In genomic region chr2:43226558-43226954, GRCh38 we compare ENCODE assay signal across 1 cellular context.
A peak's percentile ranks its signal among the peaks of the same experiment; 100 is the strongest.
TF ChIP-seq lines count a peak whose summit lies in the region.

Gene ZFP36L2, minus strand, starts transcription at chr2:43226606. Its CDS starts 291 bp downstream, at chr2:43226315.

TF ChIP-seq in K562, 482 proteins besides CTCF, POLR2A, EP300 and RAD21 (continued from another document):
- TF ChIP-seq CUX1 (CRISPR knock-in tag; IDR thresholded peaks at IDR 0.05) (no peak), YY1 (IDR thresholded peaks at IDR 0.05; ENCODE audit: borderline replicate concordance in 1 of 3, control insufficient read depth in 1 of 3, extremely low read depth in 1 of 3, insufficient read depth in 3 of 3, insufficient read length in 1 of 3, insufficient replicate concordance in 2 of 3, low read depth in 1 of 3, low read length in 2 of 3) (peak in 2 of 3 experiments; percentile 84 to 91), TEAD1 (CRISPR knock-in tag; IDR thresholded peaks at IDR 0.05) (peak in 1 of 2 experiments; percentile 17; a peak in 2 of 4 replicates), POLR2AphosphoS5 (IDR thresholded peaks at IDR 0.05; ENCODE audit: control insufficient read depth, insufficient read depth, low read depth, low read length) (peak; percentile 82), USF2 (CRISPR knock-in tag; IDR thresholded peaks at IDR 0.05) (no peak), HCFC1 (IDR thresholded peaks at IDR 0.05; ENCODE audit: low read depth, low read length) (0 out of 2 replicates have a peak, but pooled peaks have one; percentile 6), ZNF740 (CRISPR knock-in tag; IDR thresholded peaks at IDR 0.05) (peak; percentile 85), ZNF740 (tag; IDR thresholded peaks at IDR 0.05) (no peak; a peak in 1 of 4 replicates), GTF2F1 (IDR thresholded peaks at IDR 0.05; ENCODE audit: low read depth, low read length) (peak; percentile 51; the same call in 1 of the 2 replicates), MBD2 (IDR thresholded peaks at IDR 0.05; ENCODE audit: borderline replicate concordance, low read depth) (peak; percentile 50), GTF2B (IDR thresholded peaks at IDR 0.05; ENCODE audit: extremely low read depth, insufficient read length) (peak; percentile 27), ESRRB (CRISPR knock-in tag; IDR thresholded peaks at IDR 0.05; ENCODE audit: borderline replicate concordance) (no peak), CBX1 (IDR thresholded peaks at IDR 0.05; ENCODE audit: low read depth) (0 out of 2 replicates have a peak, but pooled peaks have one; percentile 17), ESRRA (IDR thresholded peaks at IDR 0.05; ENCODE audit: borderline replicate concordance, low read depth) (0 out of 2 replicates have a peak, but pooled peaks have one; percentile 23), IRF2 (CRISPR knock-in tag; IDR thresholded peaks at IDR 0.05) (no peak), ATF7 (IDR thresholded peaks at IDR 0.05) (peak; percentile 63; the same call in 1 of the 2 replicates), ZNF644 (tag; IDR thresholded peaks at IDR 0.05; ENCODE audit: low read depth) (no peak), BDP1 (IDR thresholded peaks at IDR 0.05; ENCODE audit: insufficient read depth, insufficient read length) (no peak), ZBTB11 (CRISPR knock-in tag; IDR thresholded peaks at IDR 0.05) (peak in 1 of 3 experiments; percentile 26; a peak in 1 of 6 replicates), CBX2 (IDR thresholded peaks at IDR 0.05; ENCODE audit: insufficient read depth, low read length, poor library complexity, severe bottlenecking) (no peak), TAF1 (IDR thresholded peaks at IDR 0.05; ENCODE audit: control insufficient read depth, extremely low read depth, insufficient read depth, low read length, severe bottlenecking) (peak; percentile 85), U2AF1 (optimal IDR thresholded peaks at IDR 0.05; ENCODE audit: low read depth, low read length) (peak; percentile 27), FUS (optimal IDR thresholded peaks at IDR 0.05; ENCODE audit: low read depth, low read length) (peak; percentile 35), E2F6 (IDR thresholded peaks at IDR 0.05; ENCODE audit: borderline replicate concordance in 1 of 2, extremely low read depth in 1 of 2, insufficient read depth in 1 of 2, insufficient read length in 1 of 2, low read depth in 1 of 2, low read length in 1 of 2, poor library complexity in 1 of 2, severe bottlenecking in 1 of 2) (peak in 1 of 2 experiments; percentile 71), RBM22 (IDR thresholded peaks at IDR 0.05; ENCODE audit: low read depth, low read length, poor library complexity, severe bottlenecking) (peak; percentile 31), EGR1 (conservative IDR thresholded peaks at IDR 0.05) (peak; percentile 34; the same call in 1 of the 2 replicates), ZNF395 (CRISPR knock-in tag; IDR thresholded peaks at IDR 0.05) (0 out of 2 replicates have a peak, but pooled peaks have one; percentile 30), KDM2B (CRISPR knock-in tag; IDR thresholded peaks at IDR 0.05) (0 out of 2 replicates have a peak, but pooled peaks have one; percentile 14), MAZ (CRISPR knock-in tag; conservative IDR thresholded peaks at IDR 0.05 in 1 of 2, IDR thresholded peaks at IDR 0.05 in 1 of 2) (peak in 1 of 2 experiments; percentile 96; a peak in 2 of 4 replicates), JUND (IDR thresholded peaks at IDR 0.05; ENCODE audit: borderline replicate concordance, low read depth, low read length) (no peak), JUND (tag; IDR thresholded peaks at IDR 0.05; ENCODE audit: borderline replicate concordance, low read depth, low read length) (no peak), NCOA4 (IDR thresholded peaks at IDR 0.05; ENCODE audit: partially characterized antibody) (no peak), NR3C1 (CRISPR knock-in tag; IDR thresholded peaks at IDR 0.05) (peak; percentile 50; the same call in 1 of the 2 replicates), TBP (optimal IDR thresholded peaks at IDR 0.05; ENCODE audit: low read depth, low read length) (peak; percentile 96), TCF7 (IDR thresholded peaks at IDR 0.05; ENCODE audit: borderline replicate concordance) (no peak)
TF ChIP-seq in K562: peak in this region for 67.
